In the genomic region with DNA sequence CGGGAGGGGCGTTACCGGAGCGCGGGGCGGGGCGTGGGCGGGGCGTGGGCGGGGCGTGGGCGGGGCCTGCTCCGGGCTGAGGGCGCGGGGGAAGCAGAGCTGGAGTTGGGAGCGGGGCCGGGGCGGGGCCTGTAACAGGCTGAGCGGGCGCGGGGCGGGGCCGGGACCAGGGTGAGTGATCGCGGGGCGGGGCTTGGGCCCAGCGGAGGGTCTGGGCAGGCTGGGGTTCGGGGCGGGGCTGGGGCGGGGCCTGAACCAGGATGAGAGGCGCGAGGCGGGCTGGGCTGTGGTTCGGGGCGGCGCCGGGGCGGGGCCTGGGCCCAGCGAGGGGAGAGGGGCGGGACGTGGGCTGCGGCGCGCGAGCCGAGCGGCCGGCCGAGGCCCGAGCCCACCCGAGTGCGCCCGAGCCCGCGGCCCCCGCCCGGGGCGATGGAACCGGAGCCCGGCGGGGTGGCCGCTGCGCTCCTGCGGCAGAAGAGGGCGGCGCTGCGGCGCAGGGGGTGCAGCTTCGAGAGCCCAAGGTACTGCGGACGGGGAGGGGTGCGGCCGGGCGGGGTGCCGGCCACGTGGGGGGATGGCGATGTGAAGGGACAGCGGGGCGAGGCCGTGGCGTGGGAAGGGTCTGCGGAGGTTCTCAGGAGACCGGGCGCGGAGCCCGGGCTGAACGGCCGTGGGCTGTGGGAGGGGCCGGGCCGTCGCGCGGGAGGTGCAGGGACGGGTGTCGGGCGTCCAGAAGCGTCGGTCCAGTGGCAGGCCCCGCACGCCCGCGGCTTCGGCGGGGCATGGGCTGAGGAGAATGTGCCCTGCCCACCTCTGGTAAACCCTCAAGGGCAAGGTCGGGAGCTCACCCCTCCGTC, we compare ENCODE assay signal across 8 cellular contexts. TPM values are rescaled to one million over a fixed set of nuclear protein-coding genes. Genes with fewer than 3 reads are reported as not detected.
DNase-seq lines count a peak whose midpoint lies in the region; ATAC-seq and TF ChIP-seq lines count a peak whose summit lies in the region.

No MANE protein-coding gene starts in this region.

- H3K27me3 ChIP-seq in iPS-20b (ENCODE audit: insufficient read depth, low read length) (peaks cover 38% of the 10 kb centered on the region), skeletal muscle satellite cell (ENCODE audit: control insufficient read depth, insufficient read depth, low read length) (peaks cover 51% of the 10 kb centered on the region)

- DNase-seq in GM13976 (ENCODE audit: low spot score) = peak; percentile 100
- peak; percentile 83 for DNase-seq in NCI-H2107 (lab: John Stamatoyannopoulos, UW)
- peak; percentile 95 to 99 for DNase-seq in T47D (ENCODE audit: low read depth in 1 of 2, low spot score in 1 of 2)

- peak; percentile 16 for TF ChIP-seq CTCF in GM13976 (IDR thresholded peaks at IDR 0.05; ENCODE audit: borderline replicate concordance, control extremely low read depth, extremely low read depth, insufficient read depth, missing control alignments)
- TF ChIP-seq CTCF in VCaP (conservative IDR thresholded peaks at IDR 0.05) = no peak

- H3K4me2 ChIP-seq in skeletal muscle satellite cell (ENCODE audit: low read length) = peak overlapping the region; percentile 91

- H3K27ac ChIP-seq in VCaP = peak overlapping the region; percentile 75
- H3K27ac ChIP-seq in iPS-20b (ENCODE audit: low read length) = no peak overlapping the region

- in situ Hi-C loops in GM13976 (cut with MboI; ENCODE audit: low sequenced_read_pairs, unreplicated experiment) = no loop called here
- in situ Hi-C loops in T47D (cut with HindIII; ENCODE audit: low pct_unique_long_range_greater_than_20kb, low sequenced_read_pairs) = no loop called here

- H3K4me1 ChIP-seq in iPS-20b (ENCODE audit: insufficient read depth, low read length) (no peaks in the 10 kb centered on the region), skeletal muscle satellite cell (ENCODE audit: control insufficient read depth, insufficient read depth, low read length) (peaks cover 8% of the 10 kb centered on the region)

- peak; percentile 48 for ATAC-seq in HG02970 (IDR thresholded peaks at IDR 0.05; ENCODE audit: low FRiP score, unreplicated experiment)
- ATAC-seq in HG02884 (IDR thresholded peaks at IDR 0.05; ENCODE audit: unreplicated experiment) = no peak

- H3K9me3 ChIP-seq in iPS-20b (ENCODE audit: insufficient read depth, low read depth, low read length) (no peaks in the 10 kb centered on the region), skeletal muscle satellite cell (replicated peaks; ENCODE audit: low read length) (no peaks in the 10 kb centered on the region)

- H3K4me3 ChIP-seq in iPS-20b (ENCODE audit: low read length) (peak overlapping the region; percentile 81), skeletal muscle satellite cell (ENCODE audit: low read length) (peak overlapping the region; percentile 73)

- H3K36me3 ChIP-seq in iPS-20b (ENCODE audit: insufficient read depth, low read depth, low read length) (no peaks in the 10 kb centered on the region), skeletal muscle satellite cell (ENCODE audit: insufficient read depth, low read length) (no peaks in the 10 kb centered on the region)

- H3K9ac ChIP-seq in iPS-20b (ENCODE audit: low read depth, low read length) (peak overlapping the region; percentile 47; the same call in 1 of the 2 replicates), skeletal muscle satellite cell (ENCODE audit: low read depth, low read length) (no peak overlapping the region)

RNA-seq across cellular contexts. Expression of a gene that starts 39.5 kb away (rescaled TPM):
- 1.5 and 2.4 TPM in 2 replicates for total RNA-seq in skeletal muscle satellite cell (2012; rRNA removed)
